ENCODE assay signal across 8 cellular contexts in genomic region chr2:172704072-172704936, GRCh38. TPM values are rescaled to one million over a fixed set of nuclear protein-coding genes. Genes with fewer than 3 reads are reported as not detected.
DNase-seq lines count a peak whose midpoint lies in the region; ATAC-seq and TF ChIP-seq lines count a peak whose summit lies in the region.

No MANE protein-coding gene starts in this region.

- H3K9me2 ChIP-seq in SU-DHL-6 (replicated peaks; ENCODE audit: insufficient read depth, low read length), result no peaks in the 10 kb centered on the region

- TF ChIP-seq EP300 in Ishikawa (IDR thresholded peaks at IDR 0.05; ENCODE audit: borderline replicate concordance), result no peak

- H3K36me3 ChIP-seq in SU-DHL-6 (ENCODE audit: low read length), result no peaks in the 10 kb centered on the region

- H3K4me3 ChIP-seq in SU-DHL-6 (ENCODE audit: insufficient read depth, low read length, poor library complexity, severe bottlenecking), result no peak overlapping the region

- DNase-seq in DMS 273 treated with DMSO at 0.1 percent for 48 hours (lab: John Stamatoyannopoulos, UW) (peak; percentile 35), iris pigment epithelial cell (ENCODE audit: low read depth) (peak; percentile 31), NCI-H526 treated with DMSO at 0.1 percent for 48 hours (lab: John Stamatoyannopoulos, UW) (no peak)
- no peak for DNase-seq in effector CD8-positive, alpha-beta T cell (lab: John Stamatoyannopoulos, UW)
- no peak for DNase-seq in activated T-helper 1 cell treated with anti-CD3 and anti-CD28 coated beads, Interleukin-12 subunit alpha, Interleukin-12 subunit beta, Interleukin-2, Interleukin-4 antibody, amounts not matched to agents 30 ng/mL and 10 ng/mL and 1 ng/mL, durations not matched to agents 14 hours and 24 hours and 36 hours (ENCODE audit: low spot score)

- TF ChIP-seq CTCF in SU-DHL-6 (IDR thresholded peaks at IDR 0.05; ENCODE audit: insufficient read depth, low read length, poor library complexity, severe bottlenecking), result peak; percentile 52

- ATAC-seq in HG03378 (IDR thresholded peaks at IDR 0.05; ENCODE audit: unreplicated experiment), result no peak

- no peaks in the 10 kb centered on the region for H3K4me1 Mint-ChIP-seq in activated T-helper 1 cell treated with anti-CD3 and anti-CD28 coated beads, Interleukin-12 subunit alpha, Interleukin-12 subunit beta, Interleukin-2, Interleukin-4 antibody, amounts not matched to agents 30 ng/mL and 10 ng/mL and 1 ng/mL, durations not matched to agents 14 hours and 24 hours and 36 hours (ENCODE audit: low read depth)

- H3K27me3 ChIP-seq in SU-DHL-6 (ENCODE audit: low read length), result no peaks in the 10 kb centered on the region; the same call in 1 of the 2 replicates

- H3K4me2 ChIP-seq in SU-DHL-6 (ENCODE audit: low read depth, low read length, poor library complexity, severe bottlenecking), result no peak overlapping the region

- H3K9me3 Mint-ChIP-seq in activated T-helper 1 cell treated with anti-CD3 and anti-CD28 coated beads, Interleukin-12 subunit alpha, Interleukin-12 subunit beta, Interleukin-2, Interleukin-4 antibody, amounts not matched to agents 30 ng/mL and 10 ng/mL and 1 ng/mL, durations not matched to agents 14 hours and 24 hours and 36 hours, result no peaks in the 10 kb centered on the region

- no peak overlapping the region for H3K9ac ChIP-seq in SU-DHL-6 (ENCODE audit: low read length)

- no peak overlapping the region for H2AFZ ChIP-seq in SU-DHL-6 (ENCODE audit: low read depth, low read length, severe bottlenecking)

- TF ChIP-seq RAD21 in Ishikawa (IDR thresholded peaks at IDR 0.05; ENCODE audit: low read depth), result peak; percentile 45

- H3K36me3 Mint-ChIP-seq in activated T-helper 1 cell treated with anti-CD3 and anti-CD28 coated beads, Interleukin-12 subunit alpha, Interleukin-12 subunit beta, Interleukin-2, Interleukin-4 antibody, amounts not matched to agents 30 ng/mL and 10 ng/mL and 1 ng/mL, durations not matched to agents 14 hours and 24 hours and 36 hours (ENCODE audit: low read depth), result no peaks in the 10 kb centered on the region

- no peak overlapping the region for H3K27ac Mint-ChIP-seq in activated T-helper 1 cell treated with anti-CD3 and anti-CD28 coated beads, Interleukin-12 subunit alpha, Interleukin-12 subunit beta, Interleukin-2, Interleukin-4 antibody, amounts not matched to agents 30 ng/mL and 10 ng/mL and 1 ng/mL, durations not matched to agents 14 hours and 24 hours and 36 hours

- H3K9me3 ChIP-seq in SU-DHL-6 (ENCODE audit: insufficient read depth, low read length), result no peaks in the 10 kb centered on the region

- H3K79me2 ChIP-seq in SU-DHL-6 (ENCODE audit: insufficient read depth, low read length), result no peaks in the 10 kb centered on the region

- H3F3A ChIP-seq in SU-DHL-6 (ENCODE audit: insufficient read depth), result no peaks in the 10 kb centered on the region

- intact Hi-C loops in activated T-helper 1 cell treated with anti-CD3 and anti-CD28 coated beads, Interleukin-12 subunit alpha, Interleukin-12 subunit beta, Interleukin-2, Interleukin-4 antibody, amounts not matched to agents 30 ng/mL and 10 ng/mL and 1 ng/mL, durations not matched to agents 14 hours and 24 hours and 36 hours (cut with micrococcal nuclease), result no loop called here

- H3K4me3 Mint-ChIP-seq in activated T-helper 1 cell treated with anti-CD3 and anti-CD28 coated beads, Interleukin-12 subunit alpha, Interleukin-12 subunit beta, Interleukin-2, Interleukin-4 antibody, amounts not matched to agents 30 ng/mL and 10 ng/mL and 1 ng/mL, durations not matched to agents 14 hours and 24 hours and 36 hours, result no peak overlapping the region

- peaks cover 27% of the 10 kb centered on the region for H3K27me3 Mint-ChIP-seq in activated T-helper 1 cell treated with anti-CD3 and anti-CD28 coated beads, Interleukin-12 subunit alpha, Interleukin-12 subunit beta, Interleukin-2, Interleukin-4 antibody, amounts not matched to agents 30 ng/mL and 10 ng/mL and 1 ng/mL, durations not matched to agents 14 hours and 24 hours and 36 hours (ENCODE audit: insufficient read depth)

- no peaks in the 10 kb centered on the region for H4K20me1 ChIP-seq in SU-DHL-6 (ENCODE audit: low read depth, low read length)

- no peak overlapping the region for H3K27ac ChIP-seq in SU-DHL-6 (ENCODE audit: low read depth, low read length)

TF ChIP-seq in Ishikawa, 13 proteins besides CTCF, POLR2A, EP300 and RAD21:
- TF ChIP-seq YY1 (IDR thresholded peaks at IDR 0.05; ENCODE audit: low read depth) (no peak), FOXM1 (IDR thresholded peaks at IDR 0.05; ENCODE audit: borderline replicate concordance, low read depth) (no peak), ZBTB7A (IDR thresholded peaks at IDR 0.05; ENCODE audit: low read depth) (no peak), TEAD4 (IDR thresholded peaks at IDR 0.05) (no peak), CEBPB (IDR thresholded peaks at IDR 0.05) (no peak), TCF12 (IDR thresholded peaks at IDR 0.05; ENCODE audit: low read depth) (no peak), NFIC (IDR thresholded peaks at IDR 0.05) (no peak), TAF1 (IDR thresholded peaks at IDR 0.05; ENCODE audit: low read depth) (no peak)

RNA-seq across cellular contexts. Expression of gene RAPGEF4, which starts 31.3 kb away (rescaled TPM):
- 0.31 and 0.42 TPM in 2 replicates for total RNA-seq in activated T-helper 1 cell treated with anti-CD3 and anti-CD28 coated beads, Interleukin-12 subunit alpha, Interleukin-12 subunit beta, Interleukin-2, Interleukin-4 antibody, amounts not matched to agents 30 ng/mL and 10 ng/mL and 1 ng/mL, durations not matched to agents 14 hours and 24 hours and 36 hours

Comparison
In these comparisons a context has a peak if more than half of its experiments do, and no peak if none do; other contexts are left out.
1. DNase-seq: peak in DMS 273 treated with DMSO at 0.1 percent for 48 hours (single experiment) and iris pigment epithelial cell (single experiment); none in effector CD8-positive, alpha-beta T cell (single experiment), activated T-helper 1 cell treated with anti-CD3 and anti-CD28 coated beads, Interleukin-12 subunit alpha, Interleukin-12 subunit beta, Interleukin-2, Interleukin-4 antibody, amounts not matched to agents 30 ng/mL and 10 ng/mL and 1 ng/mL, durations not matched to agents 14 hours and 24 hours and 36 hours (single experiment) and NCI-H526 treated with DMSO at 0.1 percent for 48 hours (single experiment).